ENCODE assay signal across 7 cellular contexts in the genomic region with DNA sequence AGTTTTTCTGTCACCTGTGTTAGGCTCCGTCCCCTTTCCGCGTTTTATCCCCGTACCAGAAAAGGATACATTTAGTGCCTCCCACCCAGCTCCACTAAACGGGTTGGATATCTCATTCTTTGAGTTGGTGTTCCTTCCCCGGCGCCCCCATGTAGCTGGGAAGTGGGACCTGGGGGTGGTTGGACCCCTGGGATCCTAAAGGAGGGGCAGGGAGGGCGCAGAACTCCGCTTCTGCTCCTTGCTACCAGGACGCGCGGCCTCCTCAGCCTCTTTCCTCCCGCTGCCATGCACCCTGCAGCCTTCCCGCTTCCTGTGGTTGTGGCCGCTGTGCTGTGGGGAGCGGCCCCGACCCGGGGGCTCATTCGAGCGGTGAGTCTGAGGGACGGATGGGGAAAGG. TPM values are rescaled to one million over a fixed set of nuclear protein-coding genes. Genes with fewer than 3 reads are reported as not detected.
DNase-seq lines count a peak whose midpoint lies in the region; ATAC-seq and TF ChIP-seq lines count a peak whose summit lies in the region.

No MANE protein-coding gene starts in this region.

- no peaks in the 10 kb centered on the region for H3K27me3 Mint-ChIP-seq in activated CD4-positive, alpha-beta memory T cell treated with anti-CD3 and anti-CD28 coated beads, Interleukin-2, amount 10 ng/mL, durations not matched to agents 7 days and 5 days

- H3K36me3 ChIP-seq in HUES64 (ENCODE audit: insufficient read depth, low read length), result peaks cover 59% of the 10 kb centered on the region
- no peaks in the 10 kb centered on the region for H3K36me3 ChIP-seq in parathyroid adenoma (ENCODE audit: control insufficient read depth, insufficient read depth, low read length)

- H3K9me3 ChIP-seq in HUES64 (ENCODE audit: insufficient read depth, low read depth, low read length) (no peaks in the 10 kb centered on the region), parathyroid adenoma (ENCODE audit: control insufficient read depth, low read length) (no peaks in the 10 kb centered on the region)

- peak overlapping the region; percentile 97 for H3K4me2 ChIP-seq in parathyroid adenoma (ENCODE audit: low read length)

- H3K79me2 ChIP-seq in parathyroid adenoma, result peaks cover 20% of the 10 kb centered on the region

- no peak for ATAC-seq in HG03520 (IDR thresholded peaks at IDR 0.05; ENCODE audit: unreplicated experiment)
- no peak for ATAC-seq in GM18870 (IDR thresholded peaks at IDR 0.05; ENCODE audit: unreplicated experiment)

- H3K4me1 Mint-ChIP-seq in activated CD4-positive, alpha-beta memory T cell treated with anti-CD3 and anti-CD28 coated beads, Interleukin-2, amount 10 ng/mL, durations not matched to agents 7 days and 5 days, result peaks cover 65% of the 10 kb centered on the region

- H2AFZ ChIP-seq in parathyroid adenoma, result peak overlapping the region; percentile 81

- no peak for TF ChIP-seq POLR2A in erythroblast (IDR thresholded peaks at IDR 0.05; ENCODE audit: low read length)

- CTCF ChIA-PET in activated CD4-positive, alpha-beta memory T cell treated with anti-CD3 and anti-CD28 coated beads, Interleukin-2, amount 10 ng/mL, durations not matched to agents 7 days and 5 days (lab: Charles Lee), result interaction anchor here (1.0 to 2.7 kb wide), 9 partner anchors 10 to 231 kb away, joined by 3 to 29 read pairs (median 4); partner anchors contain the start of genes ARRB2 and CAMTA2

- peak overlapping the region; percentile 100 for H3K27ac Mint-ChIP-seq in activated CD4-positive, alpha-beta memory T cell treated with anti-CD3 and anti-CD28 coated beads, Interleukin-2, amount 10 ng/mL, durations not matched to agents 7 days and 5 days

- H3K4me3 ChIP-seq in HUES64 (ENCODE audit: low read length) (peak overlapping the region; percentile 70), parathyroid adenoma (ENCODE audit: low read depth, low read length) (peak overlapping the region; percentile 91)

- H3K36me3 Mint-ChIP-seq in activated CD4-positive, alpha-beta memory T cell treated with anti-CD3 and anti-CD28 coated beads, Interleukin-2, amount 10 ng/mL, durations not matched to agents 7 days and 5 days (ENCODE audit: low read depth), result peaks cover 91% of the 10 kb centered on the region

- peak overlapping the region; percentile 89 for H3K9ac ChIP-seq in HUES64 (ENCODE audit: low read depth, low read length)
- H3K9ac ChIP-seq in parathyroid adenoma, result peak overlapping the region; percentile 69

- H3K9me3 Mint-ChIP-seq in activated CD4-positive, alpha-beta memory T cell treated with anti-CD3 and anti-CD28 coated beads, Interleukin-2, amount 10 ng/mL, durations not matched to agents 7 days and 5 days, result no peaks in the 10 kb centered on the region

- H3K27ac ChIP-seq in HUES64 (ENCODE audit: low read depth, low read length) (peak overlapping the region; percentile 90), parathyroid adenoma (peak overlapping the region; percentile 91)

- 1% methylated on average over 21 of the region's 21 CpGs for WGBS in HUES64

- H3K4me1 ChIP-seq in HUES64 (ENCODE audit: insufficient read depth, low read length), result peaks cover 22% of the 10 kb centered on the region; the same call in 1 of the 2 replicates
- peaks cover 22% of the 10 kb centered on the region for H3K4me1 ChIP-seq in parathyroid adenoma

- TF ChIP-seq CTCF in parathyroid adenoma (IDR thresholded peaks at IDR 0.05), result no peak

- POLR2A ChIA-PET in activated CD4-positive, alpha-beta memory T cell treated with anti-CD3 and anti-CD28 coated beads, Interleukin-2, amount 10 ng/mL, durations not matched to agents 7 days and 5 days (lab: Charles Lee), result interaction anchor here (0.9 to 20.7 kb wide), 18 partner anchors 9 to 797 kb away, joined by 3 to 711 read pairs (median 8); partner anchors contain the start of genes C17orf107, CAMTA2, CYB5D2 and ENO3

- peak; percentile 67 for DNase-seq in activated CD4-positive, alpha-beta memory T cell treated with anti-CD3 and anti-CD28 coated beads, Interleukin-2, amount 10 ng/mL, durations not matched to agents 7 days and 5 days
- DNase-seq in erythroblast (lab: John Stamatoyannopoulos, UW), result peak; percentile 60 to 74
- no peak for DNase-seq in NCI-H226

- no peaks in the 10 kb centered on the region for H3K27me3 ChIP-seq in HUES64 (ENCODE audit: insufficient read depth, low read length)
- H3K27me3 ChIP-seq in parathyroid adenoma (ENCODE audit: control insufficient read depth, insufficient read depth, low read length), result no peaks in the 10 kb centered on the region

- H3K4me3 Mint-ChIP-seq in activated CD4-positive, alpha-beta memory T cell treated with anti-CD3 and anti-CD28 coated beads, Interleukin-2, amount 10 ng/mL, durations not matched to agents 7 days and 5 days, result peak overlapping the region; percentile 96

RNA-seq across cellular contexts. Expression of gene RNF167, which starts 0.6 kb away (rescaled TPM):
- polyA plus RNA-seq in HUES64 (2013, experiment 1 of 2), result 93.3 TPM
- 106 TPM for polyA plus RNA-seq in HUES64 (2013, experiment 2 of 2)
- 100 to 1,000 TPM; 249 to 261 TPM for total RNA-seq in activated CD4-positive, alpha-beta memory T cell treated with anti-CD3 and anti-CD28 coated beads, Interleukin-2, amount 10 ng/mL, durations not matched to agents 7 days and 5 days

RNA-seq across cellular contexts. Expression of gene SLC25A11, which starts 0.8 kb away (rescaled TPM):
- polyA plus RNA-seq in HUES64 (2013, experiment 1 of 2), result 53.6 TPM
- polyA plus RNA-seq in HUES64 (2013, experiment 2 of 2), result 54.9 TPM
- 10 to 100 TPM; 62.8 to 71.0 TPM for total RNA-seq in activated CD4-positive, alpha-beta memory T cell treated with anti-CD3 and anti-CD28 coated beads, Interleukin-2, amount 10 ng/mL, durations not matched to agents 7 days and 5 days

RNA-seq across cellular contexts. Expression of gene PFN1, which starts 7.7 kb away (rescaled TPM):
- 1,291 TPM for polyA plus RNA-seq in HUES64 (2013, experiment 1 of 2)
- polyA plus RNA-seq in HUES64 (2013, experiment 2 of 2), result 1,164 TPM
- 1,000 to 10,000 TPM; 2,149 to 2,220 TPM for total RNA-seq in activated CD4-positive, alpha-beta memory T cell treated with anti-CD3 and anti-CD28 coated beads, Interleukin-2, amount 10 ng/mL, durations not matched to agents 7 days and 5 days

RNA-seq across cellular contexts. Expression of gene GP1BA, which starts 8.5 kb away (rescaled TPM):
- polyA plus RNA-seq in HUES64 (2013, experiment 1 of 2), result not detected
- polyA plus RNA-seq in HUES64 (2013, experiment 2 of 2), result not detected
- total RNA-seq in activated CD4-positive, alpha-beta memory T cell treated with anti-CD3 and anti-CD28 coated beads, Interleukin-2, amount 10 ng/mL, durations not matched to agents 7 days and 5 days, result not detected

RNA-seq across cellular contexts. Expression of gene ENO3, which starts 10.3 kb away (rescaled TPM):
- 14.8 TPM for polyA plus RNA-seq in HUES64 (2013, experiment 1 of 2)
- polyA plus RNA-seq in HUES64 (2013, experiment 2 of 2), result 18.8 TPM
- 10 to 100 TPM; 26.8 to 33.0 TPM for total RNA-seq in activated CD4-positive, alpha-beta memory T cell treated with anti-CD3 and anti-CD28 coated beads, Interleukin-2, amount 10 ng/mL, durations not matched to agents 7 days and 5 days
